ENCODE assay signal across 16 cellular contexts in genomic region chr11:67282155-67282875, GRCh38. TPM values are rescaled to one million over a fixed set of nuclear protein-coding genes. Genes with fewer than 3 reads are reported as not detected.
A peak's percentile ranks its signal among the peaks of the same experiment; 100 is the strongest.
DNase-seq lines count a peak whose midpoint lies in the region; ATAC-seq, FAIRE-seq and TF ChIP-seq lines count a peak whose summit lies in the region.
"Had no signal": no experiment of that assay in that cellular context is flagged by ENCODE, and none has a peak within 500 bp of the region (broad histone marks: within the 10 kb centered on the region; RNA-seq: fewer than 3 reads in every experiment).

No MANE protein-coding gene starts in this region.

- H3K36me3 ChIP-seq in heart left ventricle (peaks cover 6 to 97% (median 80%) of the 10 kb centered on the region in 9 donors), kidney (ENCODE audit: control insufficient read depth in 1 of 2, insufficient read depth in 2 of 2, low read length in 2 of 2) (peaks cover 23 to 48% of the 10 kb centered on the region in 2 donors), tibial nerve (peaks cover 5 to 89% (median 69%) of the 10 kb centered on the region in 3 donors)

- CTCF ChIA-PET in activated B cell treated with CpG ODN at 0.5 μM for 24 hours (lab: Charles Lee): interaction anchor here (0.8 to 1.2 kb wide), 2 partner anchors 12 to 20 kb away, joined by 3 read pairs; no protein-coding TSS in a partner anchor

- ATAC-seq in heart left ventricle: no peak
- ATAC-seq in Right ventricle myocardium inferior: no peak
- no peak for ATAC-seq in activated B cell treated with CpG ODN at 0.5 μM for 24 hours (ENCODE audit: low read depth)
- no peak for ATAC-seq in HG03175 (IDR thresholded peaks at IDR 0.05; ENCODE audit: unreplicated experiment)
- no peak for ATAC-seq in GM18519 (IDR thresholded peaks at IDR 0.05; ENCODE audit: low FRiP score, unreplicated experiment)
- ATAC-seq: GM12878 had no signal

- H3K4me1 Mint-ChIP-seq in activated B cell treated with CpG ODN at 0.5 μM for 24 hours: peaks cover 53% of the 10 kb centered on the region

- H3K27me3 ChIP-seq in heart left ventricle (no peaks in the 10 kb centered on the region), tibial nerve (no peaks in the 10 kb centered on the region)
- H3K27me3 ChIP-seq: vagina had no signal

- H3K4me1 ChIP-seq in heart left ventricle: peaks cover 5 to 97% (median 29%) of the 10 kb centered on the region in 12 donors
- peaks cover 3 to 17% of the 10 kb centered on the region in 2 donors for H3K4me1 ChIP-seq in kidney (ENCODE audit: control insufficient read depth in 1 of 2, insufficient read depth in 1 of 2, low read depth in 1 of 2, low read length in 2 of 2)
- H3K4me1 ChIP-seq in tibial nerve: peaks cover 0 to 59% (median 36%) of the 10 kb centered on the region in 4 donors

- H3K27me3 Mint-ChIP-seq in activated B cell treated with CpG ODN at 0.5 μM for 24 hours: no peaks in the 10 kb centered on the region

- TF ChIP-seq CTCF in heart left ventricle (IDR thresholded peaks at IDR 0.05) (no peak), activated B cell treated with CpG ODN at 0.5 μM for 24 hours (IDR thresholded peaks at IDR 0.05) (no peak), kidney (IDR thresholded peaks at IDR 0.05; ENCODE audit: borderline replicate concordance, extremely low read depth, insufficient read depth) (no peak), tibial nerve (IDR thresholded peaks at IDR 0.05) (no peak)

- no peaks in the 10 kb centered on the region for H3K9me3 Mint-ChIP-seq in activated B cell treated with CpG ODN at 0.5 μM for 24 hours
- H3K9me3 Mint-ChIP-seq: nephron progenitor cell had no signal

- POLR2A ChIA-PET in activated B cell treated with CpG ODN at 0.5 μM for 24 hours (lab: Charles Lee): interaction anchor here (8.7 kb wide), 1 partner anchor 12 kb away, joined by 280 read pairs; the partner anchor contains the start of gene GRK2

- 87 to 92% (median 89%) methylated on average over 12 to 20 of the region's 20 CpGs for WGBS in heart left ventricle, 4 donors
- WGBS in tibial nerve, 2 donors: 84 to 91% methylated on average over 15 to 19 of the region's 20 CpGs

- TF ChIP-seq EP300 in tibial nerve (IDR thresholded peaks at IDR 0.05): no peak

- peaks cover 70% of the 10 kb centered on the region for H3K36me3 Mint-ChIP-seq in activated B cell treated with CpG ODN at 0.5 μM for 24 hours (ENCODE audit: low read depth)

- DNase-seq in heart left ventricle (peak in 4 of 5 donors; percentile 20 to 54 (median 24)), Right ventricle myocardium inferior (ENCODE audit: missing footprints) (no peak), activated B cell treated with CpG ODN at 0.5 μM for 24 hours (no peak), kidney (peak; percentile 77), tibial nerve (ENCODE audit: low spot score in 2 of 2) (no peak), GM12892 (ENCODE audit: insufficient read length) (no peak)
- DNase-seq: amygdala; effector CD8-positive, alpha-beta T cell; NCI-H2107; nephron progenitor cell; stimulated activated CD4-positive, alpha-beta T cell treated with anti-CD3 and anti-CD28 coated beads, Interleukin-12 subunit alpha, Interleukin-12 subunit beta, amount 100 ng/mL, for 4 hours had no signal

- no peak overlapping the region for H3K4me3 ChIP-seq in heart left ventricle
- no peak overlapping the region for H3K4me3 ChIP-seq in kidney (ENCODE audit: low read length in 2 of 2)
- H3K4me3 ChIP-seq in tibial nerve: no peak overlapping the region
- H3K4me3 ChIP-seq: GM12878, vagina had no signal

- no peak overlapping the region for H3K9ac ChIP-seq in kidney (ENCODE audit: low read length in 2 of 2)

- H3K9me3 ChIP-seq in heart left ventricle: no peaks in the 10 kb centered on the region
- H3K9me3 ChIP-seq in kidney (ENCODE audit: control insufficient read depth in 1 of 2, low read length in 2 of 2): no peaks in the 10 kb centered on the region
- H3K9me3 ChIP-seq in tibial nerve: no peaks in the 10 kb centered on the region
- H3K9me3 ChIP-seq: vagina had no signal

- H3K4me3 Mint-ChIP-seq in activated B cell treated with CpG ODN at 0.5 μM for 24 hours: no peak overlapping the region
- H3K4me3 Mint-ChIP-seq: nephron progenitor cell had no signal

- H3K27ac Mint-ChIP-seq in activated B cell treated with CpG ODN at 0.5 μM for 24 hours: peak overlapping the region; percentile 60
- H3K27ac Mint-ChIP-seq: nephron progenitor cell had no signal

- peak overlapping the region in 4 of 12 donors; percentile 7 to 100 (median 27) for H3K27ac ChIP-seq in heart left ventricle
- no peak overlapping the region for H3K27ac ChIP-seq in kidney (ENCODE audit: low read depth in 2 of 2, low read length in 2 of 2)
- peak overlapping the region in 3 of 4 donors; percentile 37 to 65 (median 52) for H3K27ac ChIP-seq in tibial nerve
- H3K27ac ChIP-seq: vagina had no signal

- intact Hi-C loops in heart left ventricle (cut with DNase I) (no loop called here), Right ventricle myocardium inferior (cut with DNase I) (no loop called here), activated B cell treated with CpG ODN at 0.5 μM for 24 hours (cut with micrococcal nuclease) (no loop called here), kidney (cut with DNase I) (no loop called here)

- FAIRE-seq in kidney (lab: Jason Lieb, UNC): no peak
- FAIRE-seq in GM12892 (lab: Jason Lieb, UNC): no peak
- FAIRE-seq: GM12878, GM19239 had no signal

- TF ChIP-seq POLR2A in heart left ventricle (IDR thresholded peaks at IDR 0.05) (no peak), tibial nerve (IDR thresholded peaks at IDR 0.05) (no peak), GM12892 (IDR thresholded peaks at IDR 0.05; ENCODE audit: low read depth, low read length) (no peak)

RNA-seq across cellular contexts. Expression of gene ANKRD13D, which starts 6.8 kb away (rescaled TPM):
- total RNA-seq in heart left ventricle (10 to 100 TPM in 6 of 9 donors, 1 to 10 TPM in 3; 7.6 to 43.6 (median 12.8) TPM), Right ventricle myocardium inferior (15.2 TPM), activated B cell treated with CpG ODN at 0.5 μM for 24 hours (97.2 and 116 TPM in 2 replicates), kidney (68.3 TPM), tibial nerve (100 to 1,000 TPM in 1 of 4 donors, 10 to 100 TPM in 3; 46.8 to 158 (median 69.5) TPM)
- polyA plus RNA-seq in heart left ventricle (10 to 100 TPM; 12.3 to 17.6 TPM), kidney (ENCODE audit: insufficient read depth, low read depth, low replicate concordance) (21.9 TPM)
- 22.1 TPM for polyA plus RNA-seq in GM12892 (2012; ENCODE audit: missing spikeins)

RNA-seq across cellular contexts. Expression of gene GRK2, which starts 16.0 kb away (rescaled TPM):
- 100 to 1,000 TPM in 1 of 9 donors, 10 to 100 TPM in 8; 40.1 to 107 (median 49.6) TPM for total RNA-seq in heart left ventricle
- polyA plus RNA-seq in heart left ventricle: 10 to 100 TPM; 55.6 to 63.8 TPM
- 54.1 TPM for total RNA-seq in Right ventricle myocardium inferior
- total RNA-seq in activated B cell treated with CpG ODN at 0.5 μM for 24 hours: 159 and 175 TPM in 2 replicates
- 80.8 TPM for total RNA-seq in kidney
- 28.2 TPM for polyA plus RNA-seq in kidney (ENCODE audit: insufficient read depth, low read depth, low replicate concordance)
- total RNA-seq in tibial nerve: 100 to 1,000 TPM in 1 of 4 donors, 10 to 100 TPM in 3; 46.0 to 134 (median 65.4) TPM
- 131 TPM for polyA plus RNA-seq in GM12892 (2012; ENCODE audit: missing spikeins)

RNA-seq across cellular contexts. Expression of gene SSH3, which starts 21.0 kb away (rescaled TPM):
- 10 to 100 TPM; 10.8 to 23.9 (median 16.8) TPM for total RNA-seq in heart left ventricle
- polyA plus RNA-seq in heart left ventricle: 1 to 10 TPM; 8.1 to 9.4 TPM
- 15.8 TPM for total RNA-seq in Right ventricle myocardium inferior
- total RNA-seq in activated B cell treated with CpG ODN at 0.5 μM for 24 hours: 5.1 and 7.7 TPM in 2 replicates
- 68.9 TPM for total RNA-seq in kidney
- polyA plus RNA-seq in kidney (ENCODE audit: insufficient read depth, low read depth, low replicate concordance): 25.0 TPM
- 10 to 100 TPM; 28.5 to 51.6 (median 43.1) TPM for total RNA-seq in tibial nerve
- polyA plus RNA-seq in GM12892 (2012; ENCODE audit: missing spikeins): 0.30 TPM

Comparison
In these comparisons a context has a peak if more than half of its experiments do, and no peak if none do; other contexts are left out.
1. DNase-seq: peak in heart left ventricle (4 of 5) and kidney (single experiment); none in Right ventricle myocardium inferior (single experiment), activated B cell treated with CpG ODN at 0.5 μM for 24 hours (single experiment), tibial nerve (0 of 2) and GM12892 (single experiment).
2. H3K27ac ChIP-seq: peak in tibial nerve (3 of 4); none in kidney (0 of 2).